In genomic region chr21:38234395-38235142, GRCh38 we compare ENCODE assay signal across 1 cellular context.
TF ChIP-seq lines count a peak whose summit lies in the region.

No MANE protein-coding gene starts in this region.

TF ChIP-seq in GM23338, 12 proteins besides CTCF, POLR2A, EP300 and RAD21 (continued from another document):
- no peak for TF ChIP-seq ZNF462 (CRISPR knock-in tag; IDR thresholded peaks at IDR 0.05)
